Comparison of ENCODE assay signal across 16 cellular contexts in genomic region chr2:54259413-54260240, GRCh38. TPM values are rescaled to one million over a fixed set of nuclear protein-coding genes. Genes with fewer than 3 reads are reported as not detected.
A peak's percentile ranks its signal among the peaks of the same experiment; 100 is the strongest.
DNase-seq lines count a peak whose midpoint lies in the region; ATAC-seq and TF ChIP-seq lines count a peak whose summit lies in the region.
"Had no signal": no experiment of that assay in that cellular context is flagged by ENCODE, and none has a peak within 500 bp of the region (broad histone marks: within the 10 kb centered on the region; RNA-seq: fewer than 3 reads in every experiment).

No MANE protein-coding gene starts in this region.

- peak; percentile 85 for ATAC-seq in GM19025 (IDR thresholded peaks at IDR 0.05; ENCODE audit: low read depth, unreplicated experiment)
- ATAC-seq in HG03342 (IDR thresholded peaks at IDR 0.05; ENCODE audit: unreplicated experiment), result peak; percentile 84

- no peak overlapping the region for H3K4me3 ChIP-seq in HEK293 (ENCODE audit: low read depth, low read length)
- H3K4me3 ChIP-seq in mammary epithelial cell (replicated peaks in 1 of 3; ENCODE audit: insufficient read depth in 1 of 3, low read depth in 2 of 3, low read length in 3 of 3), result no peak overlapping the region
- H3K4me3 ChIP-seq in stomach, result no peak overlapping the region
- H3K4me3 ChIP-seq: tibial nerve had no signal

- POLR2A ChIA-PET in HEK293 (lab: Yijun Ruan, JAX), result no interaction called here

- no peak for TF ChIP-seq EP300 in stomach (IDR thresholded peaks at IDR 0.05)

- H3K4me1 ChIP-seq in HEK293 (ENCODE audit: control insufficient read depth, insufficient read depth, low read length) (no peaks in the 10 kb centered on the region), mammary epithelial cell (ENCODE audit: insufficient read depth, low read length) (no peaks in the 10 kb centered on the region), stomach (peaks cover 0 to 14% (median 5%) of the 10 kb centered on the region in 4 donors)

- H3K4me2 ChIP-seq in mammary epithelial cell (ENCODE audit: insufficient read depth, low read depth, low read length), result no peak overlapping the region

- no peaks in the 10 kb centered on the region for H4K20me1 ChIP-seq in mammary epithelial cell (ENCODE audit: insufficient read depth, low read length)

- intact Hi-C loops in mammary epithelial cell (cut with micrococcal nuclease) (no loop called here), stomach (cut with DNase I; ENCODE audit: low total_unique reads) (no loop called here)

- no TSS peak for BruUV-seq in mammary epithelial cell (replicated peaks; lab: Mats Ljungman, UMichigan)

- H3K27me3 ChIP-seq in mammary epithelial cell (ENCODE audit: insufficient read depth, low read length), result no peaks in the 10 kb centered on the region
- H3K27me3 ChIP-seq in stomach, result no peaks in the 10 kb centered on the region
- H3K27me3 ChIP-seq: tibial nerve had no signal

- H3K79me2 ChIP-seq in mammary epithelial cell (ENCODE audit: insufficient read depth, low read length), result no peaks in the 10 kb centered on the region

- 81% methylated on average over 6 of the region's 6 CpGs for WGBS in mammary epithelial cell (ENCODE audit: low coverage, missing lambda C conversion rate)
- 79 to 88% (median 84%) methylated on average over 6 of the region's 6 CpGs for WGBS in stomach, 5 donors

- dilution Hi-C loops in mammary epithelial cell (cut with HindIII; ENCODE audit: low sequenced_read_pairs), result no loop called here

- DNase-seq in ELR (ENCODE audit: low read depth), result peak; percentile 18
- DNase-seq in C1 segment of cervical spinal cord (lab: John Stamatoyannopoulos, UW), result no peak
- DNase-seq in mammary epithelial cell, result no peak
- DNase-seq in stomach, result no peak
- no peak for DNase-seq in NCI-H1105 (lab: John Stamatoyannopoulos, UW)
- DNase-seq: activated B cell treated with CpG ODN at 0.5 μM for 24 hours, posterior cingulate gyrus had no signal

- H3K9me3 ChIP-seq in HEK293 (ENCODE audit: control insufficient read depth, insufficient read depth, low read depth, low read length) (no peaks in the 10 kb centered on the region), mammary epithelial cell (replicated peaks; ENCODE audit: insufficient read depth, low read length) (no peaks in the 10 kb centered on the region), stomach (peaks cover 0 to 5% (median 1%) of the 10 kb centered on the region in 4 donors)

- CTCF ChIA-PET in HEK293 (lab: Yijun Ruan, JAX), result no interaction called here
- CTCF ChIA-PET in mammary epithelial cell (lab: Charles Lee; ENCODE audit: low non-redundant PET), result no interaction called here

- TF ChIP-seq POLR2A in stomach (IDR thresholded peaks at IDR 0.05), result no peak

- H3K9ac ChIP-seq in mammary epithelial cell (ENCODE audit: insufficient read depth, low read length), result no peak overlapping the region

- H2AFZ ChIP-seq in mammary epithelial cell (ENCODE audit: low read depth, low read length), result no peak overlapping the region

- in situ Hi-C loops in mammary epithelial cell (cut with MboI; ENCODE audit: low sequenced_read_pairs in 2 of 2), result no loop called here

- TF ChIP-seq CTCF in HEK293 (tag by site-specific recombination; IDR thresholded peaks at IDR 0.05) (no peak), mammary epithelial cell (conservative IDR thresholded peaks at IDR 0.05 in 1 of 2, IDR thresholded peaks at IDR 0.05 in 1 of 2; ENCODE audit: extremely low read depth in 1 of 2, insufficient read depth in 1 of 2, low read depth in 1 of 2, low read length in 2 of 2) (no peak), stomach (IDR thresholded peaks at IDR 0.05) (no peak)

- H3K36me3 ChIP-seq in HEK293 (ENCODE audit: control insufficient read depth in 2 of 2, insufficient read depth in 1 of 2, low read length in 2 of 2) (no peaks in the 10 kb centered on the region), mammary epithelial cell (ENCODE audit: insufficient read depth, low read length) (no peaks in the 10 kb centered on the region), stomach (peaks cover 0 to 13% (median 0%) of the 10 kb centered on the region in 4 donors)

- no peak overlapping the region for H3K27ac ChIP-seq in HEK293 (ENCODE audit: extremely low read depth, low read depth, low read length)
- H3K27ac ChIP-seq in mammary epithelial cell (ENCODE audit: insufficient read depth, low read depth, low read length), result no peak overlapping the region
- no peak overlapping the region for H3K27ac ChIP-seq in stomach
- H3K27ac ChIP-seq: tibial nerve had no signal

TF ChIP-seq in HEK293, 187 proteins besides CTCF, POLR2A, EP300 and RAD21:
- TF ChIP-seq ZNF221 (tag by site-specific recombination; IDR thresholded peaks at IDR 0.05; ENCODE audit: borderline replicate concordance) (no peak), PRDM1 (tag by site-specific recombination; IDR thresholded peaks at IDR 0.05) (peak; percentile 55; the same call in 1 of the 2 replicates)

RNA-seq across cellular contexts. Expression of gene TSPYL6, which starts 3.6 kb away (rescaled TPM):
- not detected for total RNA-seq in mammary epithelial cell
- not detected for polyA plus RNA-seq in mammary epithelial cell
- polyA minus RNA-seq in mammary epithelial cell, result not detected
- not detected for total RNA-seq in stomach
- polyA plus RNA-seq in stomach, result not detected
- total RNA-seq: A172, activated B cell treated with CpG ODN at 0.5 μM for 24 hours, epithelial cell of proximal tubule, H1, kidney epithelial cell had no signal
- polyA plus RNA-seq: adipose tissue, H1 had no signal
